8 cellular contexts compared by ENCODE assay signal in genomic region chr22:46043816-46044717, GRCh38.
DNase-seq lines count a peak whose midpoint lies in the region; ATAC-seq and TF ChIP-seq lines count a peak whose summit lies in the region.

No MANE protein-coding gene starts in this region.

- peak overlapping the region; percentile 61 for H3K27ac ChIP-seq in parathyroid adenoma

- no peak overlapping the region for H3K9ac ChIP-seq in parathyroid adenoma

- no peaks in the 10 kb centered on the region for H3K27me3 ChIP-seq in parathyroid adenoma (ENCODE audit: control insufficient read depth, insufficient read depth, low read length)

- peak; percentile 57 for ATAC-seq in activated T-helper 17 cell treated with anti-CD3 and anti-CD28 coated beads, Interleukin-2, amount 50 U/mL, for 72 hours (replicated peaks)
- ATAC-seq in Right ventricle myocardium superior (ENCODE audit: poor library complexity) (peak; percentile 16), HG03520 (IDR thresholded peaks at IDR 0.05; ENCODE audit: unreplicated experiment) (no peak), HG03565 (IDR thresholded peaks at IDR 0.05; ENCODE audit: unreplicated experiment) (no peak)

- no peaks in the 10 kb centered on the region for H3K27me3 Mint-ChIP-seq in activated T-helper 17 cell treated with anti-CD3 and anti-CD28 coated beads, Interleukin-2, amount 50 U/mL, for 72 hours

- peak overlapping the region; percentile 82 for H3K4me3 Mint-ChIP-seq in activated T-helper 17 cell treated with anti-CD3 and anti-CD28 coated beads, Interleukin-2, amount 50 U/mL, for 72 hours

- H3K36me3 ChIP-seq in parathyroid adenoma (ENCODE audit: control insufficient read depth, insufficient read depth, low read length): no peaks in the 10 kb centered on the region

- peak overlapping the region; percentile 47 for H3K4me3 ChIP-seq in parathyroid adenoma (ENCODE audit: low read depth, low read length)

- H3K4me1 ChIP-seq in parathyroid adenoma: no peaks in the 10 kb centered on the region

- DNase-seq in stimulated activated CD4-positive, alpha-beta T cell treated with anti-CD3 and anti-CD28 coated beads, Interleukin-12 subunit alpha, Interleukin-12 subunit beta, amount 100 ng/mL, for 4 hours: peak; percentile 22
- no peak for DNase-seq in stimulated activated CD4-positive, alpha-beta T cell treated with anti-CD3 and anti-CD28 coated beads, Interleukin-4, amount 100 ng/mL, for 4 hours
- DNase-seq in Right ventricle myocardium superior: no peak
- DNase-seq in NCI-H187 (lab: John Stamatoyannopoulos, UW): no peak

- H3K9me3 Mint-ChIP-seq in activated T-helper 17 cell treated with anti-CD3 and anti-CD28 coated beads, Interleukin-2, amount 50 U/mL, for 72 hours: no peaks in the 10 kb centered on the region

- peaks cover 3% of the 10 kb centered on the region for H3K4me1 Mint-ChIP-seq in activated T-helper 17 cell treated with anti-CD3 and anti-CD28 coated beads, Interleukin-2, amount 50 U/mL, for 72 hours

- intact Hi-C loops in Right ventricle myocardium superior (cut with DNase I): no loop called here

- peaks cover 5% of the 10 kb centered on the region for H3K79me2 ChIP-seq in parathyroid adenoma

- H2AFZ ChIP-seq in parathyroid adenoma: peak overlapping the region; percentile 84

- no peak for TF ChIP-seq CTCF in parathyroid adenoma (IDR thresholded peaks at IDR 0.05)

- H3K27ac Mint-ChIP-seq in activated T-helper 17 cell treated with anti-CD3 and anti-CD28 coated beads, Interleukin-2, amount 50 U/mL, for 72 hours: peak overlapping the region; percentile 87

- no peaks in the 10 kb centered on the region for H3K9me3 ChIP-seq in parathyroid adenoma (ENCODE audit: control insufficient read depth, low read length)

- peak overlapping the region; percentile 50 for H3K4me2 ChIP-seq in parathyroid adenoma (ENCODE audit: low read length)

- no peaks in the 10 kb centered on the region for H3K36me3 Mint-ChIP-seq in activated T-helper 17 cell treated with anti-CD3 and anti-CD28 coated beads, Interleukin-2, amount 50 U/mL, for 72 hours (ENCODE audit: low read depth)

Comparison
In these comparisons a context has a peak if more than half of its experiments do, and no peak if none do; other contexts are left out.
1. ATAC-seq: peak in activated T-helper 17 cell treated with anti-CD3 and anti-CD28 coated beads, Interleukin-2, amount 50 U/mL, for 72 hours (single experiment) and Right ventricle myocardium superior (single experiment); none in HG03520 (single experiment) and HG03565 (single experiment).